Comparison of ENCODE assay signal across 21 cellular contexts in the genomic region with DNA sequence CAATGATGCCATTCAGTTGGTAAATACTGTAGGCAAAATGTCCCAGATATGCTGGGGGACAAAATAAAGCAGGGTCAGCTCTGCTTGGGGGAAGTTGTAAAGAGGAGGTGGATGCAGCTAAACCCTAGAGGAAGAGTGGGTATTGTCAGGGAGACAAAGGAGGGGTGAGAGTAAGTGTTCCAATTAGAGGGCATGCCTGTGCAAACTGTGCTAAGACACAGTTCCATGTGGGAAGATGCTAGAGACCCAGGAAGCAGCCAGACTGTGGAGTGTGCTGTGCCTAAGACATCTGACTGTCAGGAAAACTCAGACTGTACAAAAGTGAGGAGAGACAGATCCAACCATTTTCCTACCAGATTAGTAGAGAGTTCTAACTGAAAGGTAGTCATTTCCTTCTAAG.
DNase-seq lines count a peak whose midpoint lies in the region; ATAC-seq and TF ChIP-seq lines count a peak whose summit lies in the region.
"Had no signal": no experiment of that assay in that cellular context is flagged by ENCODE, and none has a peak within 500 bp of the region (broad histone marks: within the 10 kb centered on the region; RNA-seq: fewer than 3 reads in every experiment).

No MANE protein-coding gene starts in this region.

- H3F3A ChIP-seq in SK-N-SH (replicated peaks; ENCODE audit: insufficient read depth) = peaks cover 5% of the 10 kb centered on the region

- H3K27me3 ChIP-seq in SK-N-SH (ENCODE audit: insufficient read depth) = no peaks in the 10 kb centered on the region
- H3K27me3 ChIP-seq in dorsolateral prefrontal cortex = peaks cover 0 to 4% (median 0%) of the 10 kb centered on the region in 45 donors
- H3K27me3 ChIP-seq: cardiac muscle cell, esophagus muscularis mucosa, Peyer's patch, spleen had no signal

- peaks cover 0 to 10% of the 10 kb centered on the region in 2 experiments; a peak in 1 of 4 replicates for H3K4me1 ChIP-seq in SK-N-SH (ENCODE audit: control insufficient read depth in 1 of 2, insufficient read depth in 2 of 2, low read depth in 1 of 2, low read length in 1 of 2)
- H3K4me1 ChIP-seq: lower lobe of right lung, Peyer's patch had no signal

- H3K9me3 ChIP-seq in SK-N-SH = no peaks in the 10 kb centered on the region
- H3K9me3 ChIP-seq: esophagus muscularis mucosa, lower lobe of right lung, Peyer's patch, spleen had no signal

- intact Hi-C loops in dorsolateral prefrontal cortex (cut with DNase I) = no loop called here

- H3K36me3 ChIP-seq in SK-N-SH (replicated peaks in 1 of 2; ENCODE audit: control insufficient read depth in 1 of 2, insufficient read depth in 2 of 2, low read length in 1 of 2) = no peaks in the 10 kb centered on the region
- H3K36me3 ChIP-seq: cardiac muscle cell, esophagus muscularis mucosa, lower lobe of right lung, Peyer's patch, spleen had no signal

- POLR2A ChIA-PET in SK-N-SH (lab: Yijun Ruan, JAX) = no interaction called here

- no peaks in the 10 kb centered on the region for H4K20me1 ChIP-seq in SK-N-SH (ENCODE audit: insufficient read depth)

- TF ChIP-seq CTCF in SK-N-SH (IDR thresholded peaks at IDR 0.05) = no peak
- no peak for TF ChIP-seq CTCF in dorsolateral prefrontal cortex (IDR thresholded peaks at IDR 0.05 in 54 of 56, conservative IDR thresholded peaks at IDR 0.05 in 2 of 56; ENCODE audit: low read depth in 1 of 56, partially characterized antibody in 56 of 56)

- TF ChIP-seq RAD21 in SK-N-SH (IDR thresholded peaks at IDR 0.05; ENCODE audit: low read length) = no peak

- peak overlapping the region; percentile 2 to 44; a peak in 2 of 4 replicates for H3K27ac ChIP-seq in SK-N-SH (ENCODE audit: low read depth in 2 of 2, low read length in 1 of 2)
- no peak overlapping the region for H3K27ac ChIP-seq in dorsolateral prefrontal cortex
- H3K27ac ChIP-seq: 22Rv1, C4-2B, cardiac muscle cell, esophagus muscularis mucosa, lower lobe of right lung, Peyer's patch had no signal

- ATAC-seq in GM18511 (IDR thresholded peaks at IDR 0.05; ENCODE audit: unreplicated experiment) = no peak
- ATAC-seq: lower lobe of right lung; naive thymus-derived CD4-positive, alpha-beta T cell had no signal

- H3K4me2 ChIP-seq in SK-N-SH = no peak overlapping the region

- peak; percentile 10 for DNase-seq in NCI-H146 (lab: John Stamatoyannopoulos, UW)
- no peak for DNase-seq in NCI-H146 treated with DMSO at 0.1 percent for 48 hours (lab: John Stamatoyannopoulos, UW; ENCODE audit: unreplicated experiment)
- no peak for DNase-seq in SK-N-SH
- peak; percentile 35 for DNase-seq in kidney glomerular epithelial cell (lab: John Stamatoyannopoulos, UW)
- DNase-seq in dorsolateral prefrontal cortex = no peak
- DNase-seq in dermis blood vessel endothelial cell = no peak
- no peak for DNase-seq in AG20443 (ENCODE audit: low spot score)
- DNase-seq: activated CD4-positive, CD25-positive, alpha-beta regulatory T cell treated with anti-CD3 and anti-CD28 coated beads, Interleukin-2, amount 50 U/mL, for 72 hours; immature natural killer cell; lower lobe of right lung; naive thymus-derived CD4-positive, alpha-beta T cell; NCI-H526 treated with DMSO at 0.1 percent for 48 hours; Peyer's patch; posterior cingulate gyrus; spleen; stimulated activated CD8-positive, alpha-beta memory T cell treated with anti-CD3 and anti-CD28 coated beads, Interleukin-4, amount 100 ng/mL, for 48 hours had no signal

- H2AFZ ChIP-seq in SK-N-SH (ENCODE audit: low read depth) = peak overlapping the region; percentile 64; the same call in 1 of the 2 replicates

- H3K9me2 ChIP-seq in SK-N-SH = no peaks in the 10 kb centered on the region

- H3K9ac ChIP-seq in SK-N-SH = no peak overlapping the region

- TF ChIP-seq EP300 in SK-N-SH (IDR thresholded peaks at IDR 0.05; ENCODE audit: borderline replicate concordance in 1 of 2, low read depth in 1 of 2, low read length in 1 of 2) = no peak

- H3K79me2 ChIP-seq in SK-N-SH (ENCODE audit: insufficient read depth) = no peaks in the 10 kb centered on the region

- CTCF ChIA-PET in SK-N-SH (lab: Yijun Ruan, JAX) = no interaction called here

- H3K4me3 ChIP-seq in SK-N-SH (ENCODE audit: low read depth in 2 of 2, low read length in 1 of 2) = no peak overlapping the region
- no peak overlapping the region for H3K4me3 ChIP-seq in dorsolateral prefrontal cortex
- H3K4me3 ChIP-seq: cardiac muscle cell, esophagus muscularis mucosa, lower lobe of right lung, Peyer's patch, spleen had no signal

TF ChIP-seq in SK-N-SH, 30 proteins besides CTCF, POLR2A, EP300 and RAD21:
- TF ChIP-seq, protein P1, sequence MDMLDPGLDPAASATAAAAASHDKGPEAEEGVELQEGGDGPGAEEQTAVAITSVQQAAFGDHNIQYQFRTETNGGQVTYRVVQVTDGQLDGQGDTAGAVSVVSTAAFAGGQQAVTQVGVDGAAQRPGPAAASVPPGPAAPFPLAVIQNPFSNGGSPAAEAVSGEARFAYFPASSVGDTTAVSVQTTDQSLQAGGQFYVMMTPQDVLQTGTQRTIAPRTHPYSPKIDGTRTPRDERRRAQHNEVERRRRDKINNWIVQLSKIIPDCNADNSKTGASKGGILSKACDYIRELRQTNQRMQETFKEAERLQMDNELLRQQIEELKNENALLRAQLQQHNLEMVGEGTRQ (IDR thresholded peaks at IDR 0.05; ENCODE audit: borderline replicate concordance, low read depth, low read length) = no peak
- TF ChIP-seq, protein P2, sequence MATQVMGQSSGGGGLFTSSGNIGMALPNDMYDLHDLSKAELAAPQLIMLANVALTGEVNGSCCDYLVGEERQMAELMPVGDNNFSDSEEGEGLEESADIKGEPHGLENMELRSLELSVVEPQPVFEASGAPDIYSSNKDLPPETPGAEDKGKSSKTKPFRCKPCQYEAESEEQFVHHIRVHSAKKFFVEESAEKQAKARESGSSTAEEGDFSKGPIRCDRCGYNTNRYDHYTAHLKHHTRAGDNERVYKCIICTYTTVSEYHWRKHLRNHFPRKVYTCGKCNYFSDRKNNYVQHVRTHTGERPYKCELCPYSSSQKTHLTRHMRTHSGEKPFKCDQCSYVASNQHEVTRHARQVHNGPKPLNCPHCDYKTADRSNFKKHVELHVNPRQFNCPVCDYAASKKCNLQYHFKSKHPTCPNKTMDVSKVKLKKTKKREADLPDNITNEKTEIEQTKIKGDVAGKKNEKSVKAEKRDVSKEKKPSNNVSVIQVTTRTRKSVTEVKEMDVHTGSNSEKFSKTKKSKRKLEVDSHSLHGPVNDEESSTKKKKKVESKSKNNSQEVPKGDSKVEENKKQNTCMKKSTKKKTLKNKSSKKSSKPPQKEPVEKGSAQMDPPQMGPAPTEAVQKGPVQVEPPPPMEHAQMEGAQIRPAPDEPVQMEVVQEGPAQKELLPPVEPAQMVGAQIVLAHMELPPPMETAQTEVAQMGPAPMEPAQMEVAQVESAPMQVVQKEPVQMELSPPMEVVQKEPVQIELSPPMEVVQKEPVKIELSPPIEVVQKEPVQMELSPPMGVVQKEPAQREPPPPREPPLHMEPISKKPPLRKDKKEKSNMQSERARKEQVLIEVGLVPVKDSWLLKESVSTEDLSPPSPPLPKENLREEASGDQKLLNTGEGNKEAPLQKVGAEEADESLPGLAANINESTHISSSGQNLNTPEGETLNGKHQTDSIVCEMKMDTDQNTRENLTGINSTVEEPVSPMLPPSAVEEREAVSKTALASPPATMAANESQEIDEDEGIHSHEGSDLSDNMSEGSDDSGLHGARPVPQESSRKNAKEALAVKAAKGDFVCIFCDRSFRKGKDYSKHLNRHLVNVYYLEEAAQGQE (IDR thresholded peaks at IDR 0.05; ENCODE audit: low read depth, low read length) = no peak
- TF ChIP-seq PBX3 (IDR thresholded peaks at IDR 0.05) (no peak), RXRA (IDR thresholded peaks at IDR 0.05; ENCODE audit: borderline replicate concordance, low read depth) (no peak), ELF1 (IDR thresholded peaks at IDR 0.05) (no peak), SMC3 (IDR thresholded peaks at IDR 0.05; ENCODE audit: low read depth, low read length) (no peak), ZBTB33 (IDR thresholded peaks at IDR 0.05; ENCODE audit: borderline replicate concordance, low read depth) (no peak), SIN3A (IDR thresholded peaks at IDR 0.05; ENCODE audit: borderline replicate concordance, low read depth, low read length) (no peak), NFIC (IDR thresholded peaks at IDR 0.05; ENCODE audit: borderline replicate concordance) (no peak), FOSL2 (IDR thresholded peaks at IDR 0.05; ENCODE audit: borderline replicate concordance, low read depth) (no peak)

Comparison
In these comparisons a context has a peak if more than half of its experiments do, and no peak if none do; other contexts are left out.
1. DNase-seq: peak in NCI-H146 (single experiment) and kidney glomerular epithelial cell (single experiment); none in NCI-H146 treated with DMSO at 0.1 percent for 48 hours (single experiment), SK-N-SH (single experiment), dorsolateral prefrontal cortex (0 of 10), dermis blood vessel endothelial cell (single experiment) and AG20443 (single experiment).
2. H3K27ac ChIP-seq: peak in SK-N-SH (2 of 2); none in dorsolateral prefrontal cortex (0 of 59).